ENCODE assay signal across 21 cellular contexts in the genomic region with DNA sequence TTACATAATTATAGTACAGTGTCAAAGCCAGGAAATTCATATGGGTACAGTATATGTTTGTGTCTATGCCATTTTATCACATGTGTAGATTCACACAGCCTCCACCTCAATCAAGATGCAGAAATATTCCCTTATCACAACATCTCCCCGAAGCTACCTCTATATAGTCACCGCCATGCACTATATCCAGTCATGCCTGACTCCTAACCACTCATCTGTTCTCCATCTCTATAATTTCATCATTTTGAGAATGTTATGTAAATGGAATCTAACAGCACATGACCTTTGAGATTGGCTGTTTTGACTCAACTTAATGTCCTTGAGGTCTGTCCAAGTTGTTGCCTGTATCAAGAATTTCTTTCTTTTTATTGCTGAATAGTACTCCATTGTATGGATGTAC. TPM values are rescaled to one million over a fixed set of nuclear protein-coding genes. Genes with fewer than 3 reads are reported as not detected.
DNase-seq lines count a peak whose midpoint lies in the region; ATAC-seq and TF ChIP-seq lines count a peak whose summit lies in the region.
"Had no signal": no experiment of that assay in that cellular context is flagged by ENCODE, and none has a peak within 500 bp of the region (broad histone marks: within the 10 kb centered on the region; RNA-seq: fewer than 3 reads in every experiment).

No MANE protein-coding gene starts in this region.

- no peak overlapping the region for H3K27ac Mint-ChIP-seq in activated naive CD8-positive, alpha-beta T cell treated with anti-CD3 and anti-CD28 coated beads, Interleukin-2, amount 50 U/mL, for 24 hours
- H3K27ac Mint-ChIP-seq in activated naive CD8-positive, alpha-beta T cell treated with anti-CD3 and anti-CD28 coated beads for 36 hours: no peak overlapping the region
- peak overlapping the region; percentile 33 for H3K27ac Mint-ChIP-seq in stimulated activated naive B cell treated with anti-CD40 and anti-IgM and Interleukin-4, amounts not matched to agents 10 μg/mL and 1 μg/mL and 100 μg/mL, for 72 hours
- H3K27ac Mint-ChIP-seq: CD4-positive, CD25-positive, alpha-beta regulatory T cell had no signal

- H3K27me3 Mint-ChIP-seq in activated naive CD8-positive, alpha-beta T cell treated with anti-CD3 and anti-CD28 coated beads, Interleukin-2, amount 50 U/mL, for 24 hours: peaks cover 30% of the 10 kb centered on the region
- H3K27me3 Mint-ChIP-seq in activated naive CD8-positive, alpha-beta T cell treated with anti-CD3 and anti-CD28 coated beads for 36 hours: peaks cover 46% of the 10 kb centered on the region
- H3K27me3 Mint-ChIP-seq in stimulated activated naive B cell treated with anti-CD40 and anti-IgM and Interleukin-4, amounts not matched to agents 10 μg/mL and 1 μg/mL and 100 μg/mL, for 72 hours: peaks cover 24 to 37% of the 10 kb centered on the region in 2 donors

- H3K4me3 Mint-ChIP-seq in activated naive CD8-positive, alpha-beta T cell treated with anti-CD3 and anti-CD28 coated beads, Interleukin-2, amount 50 U/mL, for 24 hours: no peak overlapping the region
- H3K4me3 Mint-ChIP-seq in activated naive CD8-positive, alpha-beta T cell treated with anti-CD3 and anti-CD28 coated beads for 36 hours: no peak overlapping the region
- H3K4me3 Mint-ChIP-seq in stimulated activated naive B cell treated with anti-CD40 and anti-IgM and Interleukin-4, amounts not matched to agents 10 μg/mL and 1 μg/mL and 100 μg/mL, for 72 hours: no peak overlapping the region
- H3K4me3 Mint-ChIP-seq: CD4-positive, CD25-positive, alpha-beta regulatory T cell had no signal

- no peaks in the 10 kb centered on the region for H3K36me3 Mint-ChIP-seq in activated naive CD8-positive, alpha-beta T cell treated with anti-CD3 and anti-CD28 coated beads, Interleukin-2, amount 50 U/mL, for 24 hours (ENCODE audit: low read depth)
- no peaks in the 10 kb centered on the region for H3K36me3 Mint-ChIP-seq in activated naive CD8-positive, alpha-beta T cell treated with anti-CD3 and anti-CD28 coated beads for 36 hours
- no peaks in the 10 kb centered on the region for H3K36me3 Mint-ChIP-seq in stimulated activated naive B cell treated with anti-CD40 and anti-IgM and Interleukin-4, amounts not matched to agents 10 μg/mL and 1 μg/mL and 100 μg/mL, for 72 hours
- H3K36me3 Mint-ChIP-seq: CD4-positive, CD25-positive, alpha-beta regulatory T cell had no signal

- peak; percentile 43 for ATAC-seq in activated naive CD8-positive, alpha-beta T cell treated with anti-CD3 and anti-CD28 coated beads, Interleukin-2, amount 50 U/mL, for 24 hours
- ATAC-seq in HG02852 (IDR thresholded peaks at IDR 0.05; ENCODE audit: unreplicated experiment) (peak; percentile 76), HG03354 (IDR thresholded peaks at IDR 0.05; ENCODE audit: poor library complexity, severe bottlenecking, unreplicated experiment) (no peak), SK-N-SH treated with all-trans-retinoic acid at 6 μM for 48 hours (no peak)
- peak; percentile 79 to 88 for ATAC-seq in stimulated activated naive B cell treated with anti-CD40 and anti-IgM and Interleukin-4, amounts not matched to agents 10 μg/mL and 1 μg/mL and 100 μg/mL, for 72 hours (replicated peaks)
- ATAC-seq: K562, Panc1 had no signal

- no peaks in the 10 kb centered on the region for H3K4me1 Mint-ChIP-seq in activated naive CD8-positive, alpha-beta T cell treated with anti-CD3 and anti-CD28 coated beads, Interleukin-2, amount 50 U/mL, for 24 hours
- no peaks in the 10 kb centered on the region for H3K4me1 Mint-ChIP-seq in activated naive CD8-positive, alpha-beta T cell treated with anti-CD3 and anti-CD28 coated beads for 36 hours
- peaks cover 3 to 6% of the 10 kb centered on the region in 2 donors for H3K4me1 Mint-ChIP-seq in stimulated activated naive B cell treated with anti-CD40 and anti-IgM and Interleukin-4, amounts not matched to agents 10 μg/mL and 1 μg/mL and 100 μg/mL, for 72 hours
- H3K4me1 Mint-ChIP-seq: CD4-positive, CD25-positive, alpha-beta regulatory T cell had no signal

- H3K27ac ChIP-seq in substantia nigra (ENCODE audit: low read depth, low read length, poor library complexity, severe bottlenecking): no peak overlapping the region
- H3K27ac ChIP-seq: SJSA1 had no signal

- H3K9me3 Mint-ChIP-seq in activated naive CD8-positive, alpha-beta T cell treated with anti-CD3 and anti-CD28 coated beads, Interleukin-2, amount 50 U/mL, for 24 hours: no peaks in the 10 kb centered on the region
- no peaks in the 10 kb centered on the region for H3K9me3 Mint-ChIP-seq in activated naive CD8-positive, alpha-beta T cell treated with anti-CD3 and anti-CD28 coated beads for 36 hours
- peaks cover 0 to 1% of the 10 kb centered on the region in 2 donors for H3K9me3 Mint-ChIP-seq in stimulated activated naive B cell treated with anti-CD40 and anti-IgM and Interleukin-4, amounts not matched to agents 10 μg/mL and 1 μg/mL and 100 μg/mL, for 72 hours

- no peak for DNase-seq in activated naive CD8-positive, alpha-beta T cell treated with anti-CD3 and anti-CD28 coated beads, Interleukin-2, amount 50 U/mL, for 24 hours
- DNase-seq in activated naive CD8-positive, alpha-beta T cell treated with anti-CD3 and anti-CD28 coated beads for 36 hours: no peak
- peak; percentile 86 for DNase-seq in SK-N-DZ (ENCODE audit: low spot score)
- no peak for DNase-seq in stimulated activated naive B cell treated with anti-CD40 and anti-IgM and Interleukin-4, amounts not matched to agents 10 μg/mL and 1 μg/mL and 100 μg/mL, for 72 hours
- no peak for DNase-seq in substantia nigra (lab: John Stamatoyannopoulos, UW)
- DNase-seq: BE2C; CD4-positive, CD25-positive, alpha-beta regulatory T cell; COR-L47; DMS 273 treated with DMSO at 0.1 percent for 48 hours; H7; NCI-H1092 treated with DMSO at 0.1 percent for 48 hours; NCI-H146; NCI-H2081 treated with DMSO at 0.1 percent for 48 hours; NCI-H446 treated with DMSO at 0.1 percent for 48 hours; SW 1271 had no signal

TF ChIP-seq in SK-N-SH treated with all-trans-retinoic acid at 6 μM for 48 hours, 23 proteins besides CTCF, POLR2A, EP300 and RAD21 (continues in another document):
- TF ChIP-seq GLIS3 (CRISPR knock-in tag; IDR thresholded peaks at IDR 0.05) (no peak), ZNF8 (CRISPR knock-in tag; IDR thresholded peaks at IDR 0.05) (no peak), SNAI2 (CRISPR knock-in tag; IDR thresholded peaks at IDR 0.05) (no peak), PATZ1 (CRISPR knock-in tag; IDR thresholded peaks at IDR 0.05; ENCODE audit: borderline replicate concordance) (no peak), TSHZ2 (CRISPR knock-in tag; IDR thresholded peaks at IDR 0.05) (no peak), PPARA (CRISPR knock-in tag; IDR thresholded peaks at IDR 0.05; ENCODE audit: borderline replicate concordance) (no peak), CREB5 (CRISPR knock-in tag; IDR thresholded peaks at IDR 0.05; ENCODE audit: low read depth) (no peak), CSDC2 (CRISPR knock-in tag; IDR thresholded peaks at IDR 0.05) (no peak), ARNTL (CRISPR knock-in tag; IDR thresholded peaks at IDR 0.05; ENCODE audit: borderline replicate concordance, low read depth) (no peak)

RNA-seq across cellular contexts. Expression of gene SLC25A13, which starts 22.3 kb away (rescaled TPM):
- 10 to 100 TPM; 12.6 to 14.5 TPM for total RNA-seq in activated naive CD8-positive, alpha-beta T cell treated with anti-CD3 and anti-CD28 coated beads for 36 hours
- 101 and 109 TPM in 2 replicates for polyA plus RNA-seq in SK-N-DZ (2014; cell fraction: cytosol; rRNA removed)
- polyA plus RNA-seq in SK-N-DZ (2014; cell fraction: nucleus; rRNA removed): 68.9 and 75.0 TPM in 2 replicates

Comparison
In these comparisons a context has a peak if more than half of its experiments do, and no peak if none do; other contexts are left out.
1. ATAC-seq: peak in activated naive CD8-positive, alpha-beta T cell treated with anti-CD3 and anti-CD28 coated beads, Interleukin-2, amount 50 U/mL, for 24 hours (single experiment), HG02852 (single experiment) and stimulated activated naive B cell treated with anti-CD40 and anti-IgM and Interleukin-4, amounts not matched to agents 10 μg/mL and 1 μg/mL and 100 μg/mL, for 72 hours (2 of 2); none in HG03354 (single experiment) and SK-N-SH treated with all-trans-retinoic acid at 6 μM for 48 hours (single experiment).